In genomic region chr17:68831170-68831569, GRCh38 we compare ENCODE assay signal across 26 cellular contexts.
"Had no signal": no experiment of that assay in that cellular context is flagged by ENCODE, and none has a peak within 500 bp of the region (broad histone marks: within the 10 kb centered on the region; RNA-seq: fewer than 3 reads in every experiment).

No MANE protein-coding gene starts in this region.

- ATAC-seq: effector memory CD8-positive, alpha-beta T cell; esophagus mucosa; gastrocnemius medialis; heart right ventricle; left cardiac atrium; left lung; left ventricle myocardium superior; lower lobe of right lung; mucosa of descending colon had no signal

- FAIRE-seq: colon, endometrium, islet of Langerhans, keratinocyte had no signal

- H3K9me3 ChIP-seq: esophagus squamous epithelium, gastrocnemius medialis, heart right ventricle, left lung, lower lobe of right lung, mucosa of descending colon had no signal

- H3K36me3 ChIP-seq: esophagus squamous epithelium, gastrocnemius medialis, heart right ventricle, left lung, lower lobe of right lung had no signal

- DNase-seq: effector CD8-positive, alpha-beta T cell; effector memory CD8-positive, alpha-beta T cell; endodermal cell; erythroblast; esophagus squamous epithelium; foreskin fibroblast; foreskin melanocyte; gastrocnemius medialis; glutamatergic neuron; head of caudate nucleus; heart right ventricle; hippocampal formation; left cardiac atrium; left lung; left ventricle myocardium superior; lower lobe of right lung; mesenchymal stem cell; mucosa of descending colon; naive B cell had no signal

- H3K4me1 ChIP-seq: gastrocnemius medialis, left lung had no signal

- H3K27ac ChIP-seq: coronary artery, epithelial cell of prostate, gastrocnemius medialis, left lung, lower lobe of right lung had no signal

- H3K27me3 ChIP-seq: gastrocnemius medialis, heart right ventricle, left lung had no signal

- H3K4me3 ChIP-seq: coronary artery, esophagus squamous epithelium, gastrocnemius medialis, heart right ventricle, left lung, lower lobe of right lung, mucosa of descending colon had no signal
